ENCODE assay signal across 24 cellular contexts in genomic region chr1:172178846-172179245, GRCh38.
DNase-seq lines count a peak whose midpoint lies in the region; ATAC-seq, FAIRE-seq and TF ChIP-seq lines count a peak whose summit lies in the region.
"Had no signal": no experiment of that assay in that cellular context is flagged by ENCODE, and none has a peak within 500 bp of the region (broad histone marks: within the 10 kb centered on the region; RNA-seq: fewer than 3 reads in every experiment).

No MANE protein-coding gene starts in this region.

- SMC1A ChIA-PET in GM12878 (lab: Charles Lee; ENCODE audit: uncharacterized antibody, unreplicated experiment): interaction anchor here (0.7 to 10.6 kb wide), 20 partner anchors 9 to 221 kb away, joined by 3 to 130 read pairs (median 5); no protein-coding TSS in a partner anchor

- no peak for TF ChIP-seq POLR2A in GM12878 (IDR thresholded peaks at IDR 0.05; ENCODE audit: low read depth, low read length)

- RAD21 ChIA-PET in GM12878 (lab: Charles Lee; ENCODE audit: unreplicated experiment): interaction anchor here (0.6 to 9.1 kb wide), 14 partner anchors 9 to 216 kb away, joined by 3 to 180 read pairs (median 3); no protein-coding TSS in a partner anchor

- in situ Hi-C loops in GM12878 (cut with MboI): no loop called here

- BruUV-seq in Caco-2 (replicated peaks; lab: Mats Ljungman, UMichigan): no TSS peak
- no TSS peak for BruUV-seq in GM12878 (replicated peaks; lab: Mats Ljungman, UMichigan)

- 76% methylated on average over 2 of the region's 2 CpGs for WGBS in GM12878 (ENCODE audit: insufficient coverage, insufficient replicate concordance, low lambda C conversion rate, missing lambda C conversion rate)
- WGBS in small intestine, 3 donors: 55 to 79% (median 66%) methylated on average over 2 of the region's 2 CpGs

- ATAC-seq in GM12878 (no peak), HG02852 (IDR thresholded peaks at IDR 0.05; ENCODE audit: unreplicated experiment) (no peak)
- ATAC-seq: PC-3 had no signal

- no peaks in the 10 kb centered on the region for H4K20me1 ChIP-seq in MM.1S (ENCODE audit: insufficient read depth, low read length)
- no peaks in the 10 kb centered on the region for H4K20me1 ChIP-seq in GM12878 (ENCODE audit: control insufficient read depth, insufficient read depth)

- TF ChIP-seq RAD21 in GM12878 (IDR thresholded peaks at IDR 0.05; ENCODE audit: insufficient read depth, low read depth, low read length): no peak

- no peak for TF ChIP-seq EP300 in GM12878 (IDR thresholded peaks at IDR 0.05; ENCODE audit: borderline replicate concordance in 1 of 2, control insufficient read depth in 1 of 2, low read depth in 2 of 2, low read length in 2 of 2)

- no peaks in the 10 kb centered on the region for H3K9me2 ChIP-seq in MM.1S (replicated peaks; ENCODE audit: insufficient read depth, low read length)

- H3K27me3 ChIP-seq in Caco-2 (replicated peaks; ENCODE audit: control insufficient read depth, insufficient read depth, low read length) (no peaks in the 10 kb centered on the region), MM.1S (replicated peaks; ENCODE audit: insufficient read depth, low read length) (no peaks in the 10 kb centered on the region), GM12878 (replicated peaks in 1 of 2; ENCODE audit: control insufficient read depth in 2 of 2, insufficient read depth in 2 of 2, low read length in 1 of 2) (no peaks in the 10 kb centered on the region), small intestine (ENCODE audit: control insufficient read depth in 2 of 2, insufficient read depth in 2 of 2, low read length in 2 of 2) (no peaks in the 10 kb centered on the region)
- H3K27me3 ChIP-seq: SJSA1 had no signal

- no peaks in the 10 kb centered on the region for H3K27me3 Mint-ChIP-seq in Caco-2 (ENCODE audit: insufficient read depth, unreplicated experiment)
- H3K27me3 Mint-ChIP-seq: CD8-positive, alpha-beta memory T cell had no signal

- no peak overlapping the region for H3K27ac ChIP-seq in MM.1S (ENCODE audit: low read length)
- H3K27ac ChIP-seq in GM12878 (ENCODE audit: control insufficient read depth, insufficient read depth): no peak overlapping the region
- no peak overlapping the region for H3K27ac ChIP-seq in small intestine (ENCODE audit: low read depth in 1 of 2, low read length in 1 of 2)
- H3K27ac ChIP-seq: SJSA1 had no signal

- H2AFZ ChIP-seq in MM.1S (ENCODE audit: low read length): no peak overlapping the region
- H2AFZ ChIP-seq in GM12878 (ENCODE audit: control insufficient read depth, low read depth, low read length): no peak overlapping the region; the same call in 1 of the 2 replicates

- TF ChIP-seq CTCF in Caco-2 (IDR thresholded peaks at IDR 0.05; ENCODE audit: insufficient read depth in 1 of 2, low read depth in 1 of 2, low read length in 1 of 2, severe bottlenecking in 1 of 2, unreplicated experiment in 1 of 2): no peak
- TF ChIP-seq CTCF in MM.1S (IDR thresholded peaks at IDR 0.05; ENCODE audit: low read length): no peak
- TF ChIP-seq CTCF in GM12878 (IDR thresholded peaks at IDR 0.05 in 2 of 3, conservative IDR thresholded peaks at IDR 0.05 in 1 of 3; ENCODE audit: control insufficient read depth in 2 of 3, extremely low read depth in 1 of 3, insufficient read depth in 1 of 3, low read depth in 3 of 3, low read length in 3 of 3): no peak

- DNase-seq in Caco-2 (peak in 1 of 2 experiments; percentile 46), MM.1S (peak; percentile 67), GM12878 (ENCODE audit: low read depth, low spot score) (no peak), small intestine (peak; percentile 64), A172 (ENCODE audit: low spot score) (no peak)
- DNase-seq in activated effector memory CD4-positive, alpha-beta T cell treated with Interleukin-2 at 50 U/mL for 16 hours: no peak
- DNase-seq in activated naive CD4-positive, alpha-beta T cell treated with Interleukin-2 at 50 U/mL for 16 hours: no peak
- DNase-seq: C1 segment of cervical spinal cord; Calu3; CD8-positive, alpha-beta memory T cell; DMS153; KG1; NCI-H1048; NCI-H1417; NCI-H1694 treated with DMSO at 0.1 percent for 48 hours; NCI-H2081; NCI-H226; NCI-H510A; PC-3; Right ventricle myocardium superior had no signal

- peaks cover 28% of the 10 kb centered on the region for H3K4me1 Mint-ChIP-seq in Caco-2 (ENCODE audit: low read depth, unreplicated experiment)

- H3K36me3 ChIP-seq in Caco-2 (ENCODE audit: control insufficient read depth, insufficient read depth, low read length) (no peaks in the 10 kb centered on the region), MM.1S (replicated peaks; ENCODE audit: insufficient read depth, low read length) (no peaks in the 10 kb centered on the region), GM12878 (ENCODE audit: control insufficient read depth in 2 of 2, insufficient read depth in 2 of 2, low read length in 1 of 2) (no peaks in the 10 kb centered on the region), small intestine (ENCODE audit: control insufficient read depth in 2 of 2, insufficient read depth in 2 of 2, low read length in 2 of 2) (no peaks in the 10 kb centered on the region)
- H3K36me3 ChIP-seq: SJSA1 had no signal

- peaks cover 19% of the 10 kb centered on the region for H3F3A ChIP-seq in MM.1S (ENCODE audit: insufficient read depth, low read length)

- H3K4me1 ChIP-seq in Caco-2 (peaks cover 48% of the 10 kb centered on the region), MM.1S (ENCODE audit: low read length) (peaks cover 51% of the 10 kb centered on the region), GM12878 (ENCODE audit: control insufficient read depth, insufficient read depth, low read length) (peaks cover 16% of the 10 kb centered on the region), small intestine (ENCODE audit: control insufficient read depth in 2 of 2, insufficient read depth in 1 of 2, low read depth in 1 of 2, low read length in 1 of 2) (peaks cover 0 to 7% of the 10 kb centered on the region in 2 donors)

- H3K36me3 Mint-ChIP-seq in Caco-2 (ENCODE audit: insufficient read depth, unreplicated experiment): no peaks in the 10 kb centered on the region

- POLR2A ChIA-PET in Caco-2 (lab: Charles Lee) (no interaction called here), GM12878 (lab: Charles Lee) (interaction anchor here (0.6 kb wide), 2 partner anchors 19 to 181 kb away, joined by 3 to 4 read pairs; no protein-coding TSS in a partner anchor)

- H3K4me3 Mint-ChIP-seq in Caco-2 (ENCODE audit: unreplicated experiment): peak overlapping the region; percentile 14

- H3K4me2 ChIP-seq in MM.1S (ENCODE audit: low read depth, low read length): peak overlapping the region; percentile 10; the same call in 1 of the 2 replicates
- H3K4me2 ChIP-seq in GM12878 (ENCODE audit: control insufficient read depth, insufficient read depth): 0 out of 2 replicates have a peak overlapping the region, but pooled peaks have one; percentile 30

- H3K9me3 Mint-ChIP-seq in Caco-2 (ENCODE audit: unreplicated experiment): peaks cover 9% of the 10 kb centered on the region
- H3K9me3 Mint-ChIP-seq: CD8-positive, alpha-beta memory T cell had no signal

- H3K9me3 ChIP-seq in Caco-2 (no peaks in the 10 kb centered on the region), MM.1S (replicated peaks; ENCODE audit: insufficient read depth, low read length) (no peaks in the 10 kb centered on the region), GM12878 (replicated peaks; ENCODE audit: control insufficient read depth, insufficient read depth, low read length) (no peaks in the 10 kb centered on the region), small intestine (ENCODE audit: control insufficient read depth, low read depth) (no peaks in the 10 kb centered on the region)
- H3K9me3 ChIP-seq: SJSA1 had no signal

- CTCF ChIA-PET in Caco-2 (lab: Charles Lee) (no interaction called here), GM12878 (lab: Yijun Ruan, JAX) (interaction anchor here (0.6 to 3.0 kb wide), 12 partner anchors 10 to 371 kb away, joined by 3 to 18 read pairs (median 4); no protein-coding TSS in a partner anchor)

- intact Hi-C loops in Caco-2 (cut with micrococcal nuclease; ENCODE audit: unreplicated experiment) (loop anchor here (1.0 to 5.0 kb wide), 2 partner anchors 183 to 220 kb away; no protein-coding TSS in a partner anchor), GM12878 (cut with micrococcal nuclease; ENCODE audit: unreplicated experiment) (no loop called here)

- no peak overlapping the region for H3K4me3 ChIP-seq in Caco-2 (ENCODE audit: low read depth, low read length)
- H3K4me3 ChIP-seq in MM.1S (ENCODE audit: low read length): no peak overlapping the region
- no peak overlapping the region for H3K4me3 ChIP-seq in GM12878
- H3K4me3 ChIP-seq in small intestine (ENCODE audit: low read depth in 1 of 2, low read length in 2 of 2): no peak overlapping the region
- H3K4me3 ChIP-seq: SJSA1 had no signal

- no peaks in the 10 kb centered on the region for H3K79me2 ChIP-seq in MM.1S (ENCODE audit: low read length)
- H3K79me2 ChIP-seq in GM12878 (ENCODE audit: control insufficient read depth, insufficient read depth, low read length): peaks cover 1% of the 10 kb centered on the region

- no peak for FAIRE-seq in GM12878 (lab: Jason Lieb, UNC)
- no peak for FAIRE-seq in small intestine (lab: Jason Lieb, UNC)
- FAIRE-seq: H54, HTR-8/SVneo had no signal

- H3K27ac Mint-ChIP-seq in Caco-2 (ENCODE audit: unreplicated experiment): peak overlapping the region; percentile 17

- H3K9ac ChIP-seq in MM.1S (ENCODE audit: low read length) (no peak overlapping the region), GM12878 (ENCODE audit: control insufficient read depth, insufficient read depth, low read length) (no peak overlapping the region)

TF ChIP-seq in GM12878, 131 proteins besides CTCF, POLR2A, EP300 and RAD21 (continues in another document):
- TF ChIP-seq, protein P1, sequence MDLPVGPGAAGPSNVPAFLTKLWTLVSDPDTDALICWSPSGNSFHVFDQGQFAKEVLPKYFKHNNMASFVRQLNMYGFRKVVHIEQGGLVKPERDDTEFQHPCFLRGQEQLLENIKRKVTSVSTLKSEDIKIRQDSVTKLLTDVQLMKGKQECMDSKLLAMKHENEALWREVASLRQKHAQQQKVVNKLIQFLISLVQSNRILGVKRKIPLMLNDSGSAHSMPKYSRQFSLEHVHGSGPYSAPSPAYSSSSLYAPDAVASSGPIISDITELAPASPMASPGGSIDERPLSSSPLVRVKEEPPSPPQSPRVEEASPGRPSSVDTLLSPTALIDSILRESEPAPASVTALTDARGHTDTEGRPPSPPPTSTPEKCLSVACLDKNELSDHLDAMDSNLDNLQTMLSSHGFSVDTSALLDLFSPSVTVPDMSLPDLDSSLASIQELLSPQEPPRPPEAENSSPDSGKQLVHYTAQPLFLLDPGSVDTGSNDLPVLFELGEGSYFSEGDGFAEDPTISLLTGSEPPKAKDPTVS (IDR thresholded peaks at IDR 0.05; ENCODE audit: low read depth, low read length): no peak
- TF ChIP-seq STAT3 (IDR thresholded peaks at IDR 0.05; ENCODE audit: low read depth, low read length): no peak

Comparison
In these comparisons a context has a peak if more than half of its experiments do, and no peak if none do; other contexts are left out.
1. DNase-seq: peak in MM.1S (single experiment) and small intestine (single experiment); none in GM12878 (single experiment), activated effector memory CD4-positive, alpha-beta T cell treated with Interleukin-2 at 50 U/mL for 16 hours (single experiment), A172 (single experiment) and activated naive CD4-positive, alpha-beta T cell treated with Interleukin-2 at 50 U/mL for 16 hours (single experiment).